In the genomic region with DNA sequence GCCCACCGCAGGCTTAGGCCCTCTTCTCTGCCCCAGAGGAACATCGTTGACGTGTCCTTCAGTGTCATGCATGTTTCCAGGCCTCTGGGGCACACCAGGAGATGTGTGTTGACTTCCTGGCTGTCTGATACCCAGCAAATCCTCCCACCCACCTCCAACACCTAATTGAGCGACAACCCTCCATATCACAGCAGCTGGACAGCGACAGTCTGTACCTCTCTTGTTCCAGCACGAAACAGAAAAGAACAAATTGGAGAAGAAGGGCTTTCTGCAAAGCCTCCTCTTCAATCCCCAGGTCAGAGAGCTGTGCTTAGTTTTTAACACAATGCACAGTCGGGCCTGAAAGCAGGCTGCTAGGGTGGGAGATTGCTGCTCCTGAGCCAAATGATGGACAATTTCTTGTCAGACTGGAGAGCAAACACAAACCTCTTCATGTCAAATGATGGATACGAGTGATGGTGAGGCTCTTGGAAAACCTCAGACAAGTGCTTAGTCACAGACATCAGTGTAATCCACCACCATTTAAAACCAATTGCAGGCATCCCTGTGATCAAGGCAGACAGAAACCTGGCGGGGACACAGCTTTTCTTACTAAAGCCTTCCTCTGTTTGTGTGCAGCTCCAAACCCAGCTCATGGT, we compare ENCODE assay signal across 18 cellular contexts.
"Had no signal": no experiment of that assay in that cellular context is flagged by ENCODE, and none has a peak within 500 bp of the region (broad histone marks: within the 10 kb centered on the region; RNA-seq: fewer than 3 reads in every experiment).

No MANE protein-coding gene starts in this region.

- H3K27ac ChIP-seq: coronary artery, gastrocnemius medialis, heart left ventricle, sigmoid colon, spleen, thyroid gland had no signal

- H3K4me1 ChIP-seq: sigmoid colon had no signal

- DNase-seq: activated effector memory CD4-positive, alpha-beta T cell treated with anti-CD3 and anti-CD28 coated beads, Interleukin-2, amount 50 U/mL, for 16 hours; activated naive CD4-positive, alpha-beta T cell treated with anti-CD3 and anti-CD28 coated beads, Interleukin-2, amount 50 U/mL, for 16 hours; activated T-cell treated with anti-CD3 and anti-CD28 coated beads, Interleukin-2, amount 50 U/mL, for 72 hours; gastrocnemius medialis; heart left ventricle; immature natural killer cell; kidney glomerular epithelial cell; left ventricle myocardium superior; natural killer cell; posterior cingulate gyrus; sigmoid colon; spleen; stimulated activated naive B cell treated with anti-CD40 and anti-IgM and Interleukin-4, amounts not matched to agents 10 μg/mL and 1 μg/mL and 100 μg/mL, for 72 hours; T1000; thyroid gland had no signal

- H3K9me3 ChIP-seq: ascending aorta, gastrocnemius medialis, heart left ventricle, sigmoid colon, spleen, thyroid gland had no signal

- H3K27me3 ChIP-seq: ascending aorta, gastrocnemius medialis, heart left ventricle, sigmoid colon, spleen, thyroid gland had no signal

- H3K36me3 ChIP-seq: ascending aorta, gastrocnemius medialis, heart left ventricle, sigmoid colon, spleen, thyroid gland had no signal

- ATAC-seq: activated CD4-positive, CD25-positive, alpha-beta regulatory T cell treated with anti-CD3 and anti-CD28 coated beads, Interleukin-2, amount 50 U/mL, for 24 hours; activated T-cell treated with anti-CD3 and anti-CD28 coated beads, Interleukin-2, amount 50 U/mL, for 72 hours; gastrocnemius medialis; left ventricle myocardium superior; natural killer cell; stimulated activated naive B cell treated with anti-CD40 and anti-IgM and Interleukin-4, amounts not matched to agents 10 μg/mL and 1 μg/mL and 100 μg/mL, for 72 hours had no signal

- H3K4me3 ChIP-seq: ascending aorta, coronary artery, gastrocnemius medialis, heart left ventricle, sigmoid colon, spleen, thyroid gland had no signal
